Comparison of ENCODE assay signal across 8 cellular contexts in the genomic region with DNA sequence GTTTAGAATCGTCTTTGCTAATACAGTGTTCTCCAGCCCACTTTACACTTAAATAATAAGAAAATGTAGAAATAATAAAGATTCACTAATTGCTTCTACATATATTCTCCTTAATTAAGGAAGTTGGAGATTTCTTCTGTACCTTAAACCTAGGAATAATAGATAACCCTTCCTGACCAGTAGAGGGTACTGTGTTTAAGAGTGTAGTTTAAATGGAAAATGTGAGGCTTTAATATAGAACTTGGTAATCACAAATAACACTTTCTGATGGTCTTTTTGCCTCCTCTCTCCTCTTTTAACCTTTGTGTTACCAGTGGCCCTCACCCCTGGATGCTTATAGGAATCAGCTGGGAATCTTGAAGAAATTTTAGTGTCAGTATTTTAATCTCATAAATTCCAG. TPM values are rescaled to one million over a fixed set of nuclear protein-coding genes. Genes with fewer than 3 reads are reported as not detected.
DNase-seq lines count a peak whose midpoint lies in the region; ATAC-seq and TF ChIP-seq lines count a peak whose summit lies in the region.

No MANE protein-coding gene starts in this region.

- no peaks in the 10 kb centered on the region for H3K9me3 Mint-ChIP-seq in nephron
- H3K9me3 Mint-ChIP-seq in CD4-positive, alpha-beta T cell = no peaks in the 10 kb centered on the region

- peak; percentile 40 for TF ChIP-seq CTCF in LNCaP clone FGC (IDR thresholded peaks at IDR 0.05; ENCODE audit: control insufficient read depth, extremely low read depth, insufficient read depth)
- TF ChIP-seq CTCF in body of pancreas (IDR thresholded peaks at IDR 0.05) = peak in 5 of 7 experiments; percentile 17 to 34 (median 27)
- peak; percentile 29 to 50 (median 33) for TF ChIP-seq CTCF in nephron (IDR thresholded peaks at IDR 0.05; ENCODE audit: unreplicated experiment in 3 of 3)
- TF ChIP-seq CTCF in esophagus squamous epithelium (IDR thresholded peaks at IDR 0.05) = peak in 3 of 6 experiments; percentile 14 to 42 (median 16)
- no peak for TF ChIP-seq CTCF in CD4-positive, alpha-beta T cell (IDR thresholded peaks at IDR 0.05)

- no peak overlapping the region for H3K27ac ChIP-seq in body of pancreas
- no peak overlapping the region for H3K27ac ChIP-seq in esophagus squamous epithelium
- no peak overlapping the region for H3K27ac ChIP-seq in CD4-positive, alpha-beta T cell (ENCODE audit: low read depth, low read length)

- H3K9me3 ChIP-seq in body of pancreas (no peaks in the 10 kb centered on the region), esophagus squamous epithelium (no peaks in the 10 kb centered on the region)
- no peaks in the 10 kb centered on the region for H3K9me3 ChIP-seq in CD4-positive, alpha-beta T cell (ENCODE audit: control insufficient read depth, low read length)

- H3K4me3 Mint-ChIP-seq in nephron = no peak overlapping the region
- H3K4me3 Mint-ChIP-seq in CD4-positive, alpha-beta T cell = no peak overlapping the region

- peaks cover 0 to 10% of the 10 kb centered on the region in 2 donors for H3K36me3 ChIP-seq in body of pancreas (replicated peaks in 1 of 2; ENCODE audit: insufficient read depth in 1 of 2, low read depth in 2 of 2)
- H3K36me3 ChIP-seq in esophagus squamous epithelium = peaks cover 10 to 57% (median 13%) of the 10 kb centered on the region in 3 donors

- ATAC-seq in body of pancreas = no peak
- no peak for ATAC-seq in CD4-positive, alpha-beta T cell (ENCODE audit: poor library complexity)

- H3K4me1 Mint-ChIP-seq in nephron = no peaks in the 10 kb centered on the region
- no peaks in the 10 kb centered on the region for H3K4me1 Mint-ChIP-seq in CD4-positive, alpha-beta T cell (ENCODE audit: low read depth)

- H3K27me3 Mint-ChIP-seq in nephron (ENCODE audit: low read depth) = no peaks in the 10 kb centered on the region
- no peaks in the 10 kb centered on the region for H3K27me3 Mint-ChIP-seq in CD4-positive, alpha-beta T cell

- TF ChIP-seq POLR2A in body of pancreas (IDR thresholded peaks at IDR 0.05) = no peak
- TF ChIP-seq POLR2A in esophagus squamous epithelium (IDR thresholded peaks at IDR 0.05) = no peak

- peaks cover 20% of the 10 kb centered on the region for H3K36me3 Mint-ChIP-seq in nephron (ENCODE audit: low read depth)
- H3K36me3 Mint-ChIP-seq in CD4-positive, alpha-beta T cell (ENCODE audit: low read depth) = peaks cover 52% of the 10 kb centered on the region

- no peak overlapping the region for H3K4me3 ChIP-seq in LNCaP clone FGC (ENCODE audit: low read depth, low read length)
- no peak overlapping the region for H3K4me3 ChIP-seq in body of pancreas
- H3K4me3 ChIP-seq in esophagus squamous epithelium = no peak overlapping the region

- WGBS in body of pancreas, 2 donors = 55 to 63% methylated on average over 1 of the region's 1 CpG
- 79 to 83% methylated on average over 1 of the region's 1 CpG for WGBS in esophagus squamous epithelium, 2 donors

- CTCF ChIA-PET in CD4-positive, alpha-beta T cell (lab: Charles Lee) = no interaction called here

- peak; percentile 41 for DNase-seq in EH (ENCODE audit: low read depth)
- DNase-seq in LNCaP clone FGC (ENCODE audit: low read depth) = no peak
- DNase-seq in body of pancreas = no peak
- no peak for DNase-seq in esophagus squamous epithelium (lab: John Stamatoyannopoulos, UW)
- no peak for DNase-seq in head of caudate nucleus
- no peak for DNase-seq in mesenteric fat pad (ENCODE audit: low spot score)
- no peak for DNase-seq in CD4-positive, alpha-beta T cell

- intact Hi-C loops in body of pancreas (cut with DNase I) (no loop called here), esophagus squamous epithelium (cut with DNase I) (no loop called here), head of caudate nucleus (cut with DNase I) (no loop called here)
- intact Hi-C loops in CD4-positive, alpha-beta T cell (cut with DNase I, micrococcal nuclease) = loop anchor here in 1 of 2 experiments (5.0 kb wide), 1 partner anchor 118 kb away; no protein-coding TSS in a partner anchor

- POLR2A ChIA-PET in CD4-positive, alpha-beta T cell (lab: Charles Lee) = no interaction called here

- H3K27me3 ChIP-seq in body of pancreas (no peaks in the 10 kb centered on the region), esophagus squamous epithelium (no peaks in the 10 kb centered on the region)
- no peaks in the 10 kb centered on the region for H3K27me3 ChIP-seq in CD4-positive, alpha-beta T cell (ENCODE audit: control insufficient read depth, insufficient read depth, low read length)

- H3K27ac Mint-ChIP-seq in nephron = no peak overlapping the region
- H3K27ac Mint-ChIP-seq in CD4-positive, alpha-beta T cell = no peak overlapping the region

- H3K4me1 ChIP-seq in body of pancreas (no peaks in the 10 kb centered on the region), esophagus squamous epithelium (no peaks in the 10 kb centered on the region)

RNA-seq across cellular contexts. Expression of a gene that starts 20.7 kb away (rescaled TPM):
- total RNA-seq in body of pancreas (10 to 100 TPM; 10.6 to 39.9 TPM), esophagus squamous epithelium (10 to 100 TPM; 42.8 to 79.4 (median 65.3) TPM), mesenteric fat pad (88.7 TPM)
- 10 to 100 TPM; 25.8 to 28.5 TPM for total RNA-seq in CD4-positive, alpha-beta T cell

RNA-seq across cellular contexts. Expression of a gene that starts 39.1 kb away (rescaled TPM):
- total RNA-seq in body of pancreas (10 to 100 TPM in 1 of 2 donors, 1 to 10 TPM in 1; 6.6 to 11.7 TPM), esophagus squamous epithelium (1 to 10 TPM in 3 of 4 donors, under 1 TPM in 1; 0.99 to 8.0 (median 3.1) TPM), mesenteric fat pad (17.9 TPM)
- total RNA-seq in CD4-positive, alpha-beta T cell = 1 to 10 TPM; 6.3 to 7.4 TPM
